Comparison of ENCODE assay signal across 19 cellular contexts in genomic region chr15:100099976-100100375, GRCh38.
DNase-seq lines count a peak whose midpoint lies in the region; ATAC-seq and TF ChIP-seq lines count a peak whose summit lies in the region.
"Had no signal": no experiment of that assay in that cellular context is flagged by ENCODE, and none has a peak within 500 bp of the region (broad histone marks: within the 10 kb centered on the region; RNA-seq: fewer than 3 reads in every experiment).

No MANE protein-coding gene starts in this region.

- H3K27ac ChIP-seq in coronary artery: no peak overlapping the region
- H3K27ac ChIP-seq: 22Rv1, A549, C4-2B, HL-60 had no signal

- H3K4me3 Mint-ChIP-seq in osteocyte (ENCODE audit: unreplicated experiment): no peak overlapping the region
- H3K4me3 Mint-ChIP-seq: CD4-positive, alpha-beta T cell; GM23338 had no signal

- no peak for TF ChIP-seq CTCF in coronary artery (IDR thresholded peaks at IDR 0.05)
- no peak for TF ChIP-seq CTCF in osteocyte (IDR thresholded peaks at IDR 0.05)

- no peak overlapping the region for H3K27ac Mint-ChIP-seq in osteocyte (ENCODE audit: unreplicated experiment)
- H3K27ac Mint-ChIP-seq: CD4-positive, alpha-beta T cell; GM23338 had no signal

- peak; percentile 30 for DNase-seq in activated CD8-positive, alpha-beta memory T cell treated with anti-CD3 and anti-CD28 coated beads for 24 hours
- DNase-seq in activated CD8-positive, alpha-beta memory T cell treated with anti-CD3 and anti-CD28 coated beads, Interleukin-2, amount 50 U/mL, for 4 hours: no peak
- peak; percentile 38 for DNase-seq in coronary artery (ENCODE audit: low spot score)
- DNase-seq in osteocyte (ENCODE audit: extremely low spot score, unreplicated experiment): peak; percentile 62
- DNase-seq in NCI-H146 (lab: John Stamatoyannopoulos, UW): no peak
- DNase-seq in kidney tubule cell (ENCODE audit: low spot score): no peak
- DNase-seq: AML-193; Caco-2; CD4-positive, alpha-beta T cell; DMS153; DMS79; GDM1; HCEC 1CT had no signal

- H3K27me3 Mint-ChIP-seq in osteocyte (ENCODE audit: unreplicated experiment): peaks cover 2% of the 10 kb centered on the region
- H3K27me3 Mint-ChIP-seq: CD4-positive, alpha-beta T cell had no signal

- H3K4me1 Mint-ChIP-seq in osteocyte (ENCODE audit: unreplicated experiment): no peaks in the 10 kb centered on the region
- H3K4me1 Mint-ChIP-seq: GM23338 had no signal

- no peaks in the 10 kb centered on the region for H3K9me3 Mint-ChIP-seq in osteocyte (ENCODE audit: unreplicated experiment)
- H3K9me3 Mint-ChIP-seq: CD4-positive, alpha-beta T cell had no signal

- ATAC-seq in GM18498 (IDR thresholded peaks at IDR 0.05; ENCODE audit: unreplicated experiment): no peak
- ATAC-seq: A549, GM23338 had no signal

- no peaks in the 10 kb centered on the region for H3K36me3 Mint-ChIP-seq in osteocyte (ENCODE audit: unreplicated experiment)

- H3K4me3 ChIP-seq in coronary artery: no peak overlapping the region
- H3K4me3 ChIP-seq: A549, GM23338 had no signal

Comparison
In these comparisons a context has a peak if more than half of its experiments do, and no peak if none do; other contexts are left out.
1. DNase-seq: peak in activated CD8-positive, alpha-beta memory T cell treated with anti-CD3 and anti-CD28 coated beads for 24 hours (single experiment), coronary artery (single experiment) and osteocyte (single experiment); none in activated CD8-positive, alpha-beta memory T cell treated with anti-CD3 and anti-CD28 coated beads, Interleukin-2, amount 50 U/mL, for 4 hours (single experiment), NCI-H146 (single experiment) and kidney tubule cell (single experiment).